In the genomic region with DNA sequence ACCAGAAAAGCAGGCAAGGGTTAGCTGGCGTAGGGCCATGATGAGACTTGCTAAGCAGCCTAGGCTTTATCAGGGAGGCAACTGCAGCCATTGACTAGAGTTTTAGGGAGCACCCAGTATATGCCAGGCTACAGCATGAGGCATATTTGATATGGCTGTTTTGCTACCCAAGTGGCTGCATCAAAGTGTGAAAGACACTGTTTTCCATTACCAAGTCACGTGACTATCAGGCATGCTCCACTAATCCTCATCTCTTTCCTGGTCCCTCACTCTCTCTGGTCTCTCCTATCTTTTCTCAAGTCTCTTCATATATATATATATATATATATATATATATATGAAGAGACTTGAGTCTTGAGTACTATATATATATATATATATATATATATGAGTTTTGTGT, we compare ENCODE assay signal across 7 cellular contexts.
"Had no signal": no experiment of that assay in that cellular context is flagged by ENCODE, and none has a peak within 500 bp of the region (broad histone marks: within the 10 kb centered on the region; RNA-seq: fewer than 3 reads in every experiment).

No MANE protein-coding gene starts in this region.

- H2AFZ ChIP-seq: GM23338 had no signal

- FAIRE-seq: H1, H54, HTR-8/SVneo had no signal

- H3K4me2 ChIP-seq: GM23338 had no signal

- ATAC-seq: GM23338 had no signal

- DNase-seq: H9, HCEC 1CT, KG1 had no signal

- H3K4me3 ChIP-seq: GM23338 had no signal
